1 cellular context compared by ENCODE assay signal in the genomic region with DNA sequence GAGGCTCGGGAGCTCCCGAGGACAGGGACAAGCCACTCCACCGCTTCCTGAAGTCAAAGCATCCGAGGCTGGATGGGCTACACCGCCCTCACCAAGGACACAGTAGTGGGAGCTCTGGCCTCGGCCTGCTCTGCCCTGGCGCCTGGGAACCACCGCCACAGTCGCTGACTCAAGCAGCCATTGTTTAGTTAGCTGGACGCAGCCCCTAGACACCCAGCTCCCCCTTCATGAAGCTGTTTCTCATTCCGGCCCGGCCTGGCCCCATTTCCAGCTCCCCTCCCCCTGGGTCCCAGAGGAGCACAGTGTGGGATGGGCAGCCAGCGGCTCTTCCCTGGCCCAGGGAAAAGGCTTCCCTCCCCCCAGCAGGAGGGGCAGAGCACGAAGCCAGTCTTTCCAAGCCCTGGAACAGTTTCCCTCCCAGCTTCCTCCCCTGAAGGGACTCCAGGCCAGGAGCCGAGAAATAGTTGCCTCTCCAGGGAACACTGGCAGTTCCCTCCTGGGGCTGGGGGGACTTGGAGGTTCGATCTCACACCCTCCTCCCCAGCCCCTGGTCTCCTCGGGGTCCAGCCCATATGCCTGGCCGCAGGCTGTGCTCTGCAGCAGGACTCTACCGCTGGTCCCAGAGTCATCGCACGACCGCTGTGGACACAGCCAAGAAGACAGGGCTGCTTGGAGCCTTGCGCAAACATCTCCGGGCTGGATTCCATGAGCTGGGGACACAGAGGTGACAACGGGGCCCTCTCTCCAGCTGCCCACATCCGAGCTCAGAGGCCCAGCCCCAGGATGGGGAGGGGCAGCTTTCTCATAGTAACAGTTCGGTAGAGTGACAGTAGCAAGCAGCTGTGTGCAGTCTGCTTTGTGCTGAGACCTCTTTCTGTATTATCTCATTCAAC.
TF ChIP-seq lines count a peak whose summit lies in the region.

No MANE protein-coding gene starts in this region.

TF ChIP-seq in HepG2, 621 proteins besides CTCF, POLR2A, EP300 and RAD21 (continued from another document and continues in another):
- TF ChIP-seq, protein P1, sequence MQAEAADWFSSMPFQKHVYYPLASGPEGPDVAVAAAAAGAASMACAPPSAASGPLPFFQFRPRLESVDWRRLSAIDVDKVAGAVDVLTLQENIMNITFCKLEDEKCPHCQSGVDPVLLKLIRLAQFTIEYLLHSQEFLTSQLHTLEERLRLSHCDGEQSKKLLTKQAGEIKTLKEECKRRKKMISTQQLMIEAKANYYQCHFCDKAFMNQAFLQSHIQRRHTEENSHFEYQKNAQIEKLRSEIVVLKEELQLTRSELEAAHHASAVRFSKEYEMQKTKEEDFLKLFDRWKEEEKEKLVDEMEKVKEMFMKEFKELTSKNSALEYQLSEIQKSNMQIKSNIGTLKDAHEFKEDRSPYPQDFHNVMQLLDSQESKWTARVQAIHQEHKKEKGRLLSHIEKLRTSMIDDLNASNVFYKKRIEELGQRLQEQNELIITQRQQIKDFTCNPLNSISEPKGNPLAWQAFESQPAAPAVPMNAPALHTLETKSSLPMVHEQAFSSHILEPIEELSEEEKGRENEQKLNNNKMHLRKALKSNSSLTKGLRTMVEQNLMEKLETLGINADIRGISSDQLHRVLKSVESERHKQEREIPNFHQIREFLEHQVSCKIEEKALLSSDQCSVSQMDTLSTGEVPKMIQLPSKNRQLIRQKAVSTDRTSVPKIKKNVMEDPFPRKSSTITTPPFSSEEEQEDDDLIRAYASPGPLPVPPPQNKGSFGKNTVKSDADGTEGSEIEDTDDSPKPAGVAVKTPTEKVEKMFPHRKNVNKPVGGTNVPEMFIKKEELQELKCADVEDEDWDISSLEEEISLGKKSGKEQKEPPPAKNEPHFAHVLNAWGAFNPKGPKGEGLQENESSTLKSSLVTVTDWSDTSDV (CRISPR knock-in tag; IDR thresholded peaks at IDR 0.05), result no peak
- TF ChIP-seq ZBTB20 (CRISPR knock-in tag; IDR thresholded peaks at IDR 0.05; ENCODE audit: borderline replicate concordance, low read depth) (no peak), NPAS2 (CRISPR knock-in tag; IDR thresholded peaks at IDR 0.05; ENCODE audit: borderline replicate concordance) (no peak), ZBTB7B (CRISPR knock-in tag; IDR thresholded peaks at IDR 0.05) (peak; percentile 80), CHD2 (IDR thresholded peaks at IDR 0.05; ENCODE audit: low read depth, low read length) (no peak), IRF2 (CRISPR knock-in tag; IDR thresholded peaks at IDR 0.05) (peak; percentile 24), ZNF44 (CRISPR knock-in tag; IDR thresholded peaks at IDR 0.05) (no peak), FOSL2 (CRISPR knock-in tag; IDR thresholded peaks at IDR 0.05) (peak; percentile 64), SIX1 (CRISPR knock-in tag; IDR thresholded peaks at IDR 0.05; ENCODE audit: borderline replicate concordance) (no peak), FIP1L1 (IDR thresholded peaks at IDR 0.05; ENCODE audit: borderline replicate concordance, insufficient read depth, low read depth, low read length) (no peak), ZMYM4 (CRISPR knock-in tag; IDR thresholded peaks at IDR 0.05) (no peak), AKAP8 (CRISPR knock-in tag; IDR thresholded peaks at IDR 0.05) (0 out of 2 replicates have a peak, but pooled peaks have one; percentile 1), ZFX (CRISPR knock-in tag; IDR thresholded peaks at IDR 0.05; ENCODE audit: low read depth) (peak; percentile 83), FOSL1 (CRISPR knock-in tag; IDR thresholded peaks at IDR 0.05; ENCODE audit: borderline replicate concordance) (no peak; the same call in 1 of the 2 replicates), TRIM24 (CRISPR knock-in tag; IDR thresholded peaks at IDR 0.05) (no peak), NRL (CRISPR knock-in tag; IDR thresholded peaks at IDR 0.05; ENCODE audit: borderline replicate concordance) (peak; percentile 25; the same call in 1 of the 2 replicates), ETV6 (CRISPR knock-in tag; conservative IDR thresholded peaks at IDR 0.05) (0 out of 2 replicates have a peak, but pooled peaks have one; percentile 49), PAF1 (CRISPR knock-in tag; IDR thresholded peaks at IDR 0.05) (no peak), IRX3 (CRISPR knock-in tag; IDR thresholded peaks at IDR 0.05; ENCODE audit: borderline replicate concordance, low read depth) (no peak), ZNF30 (CRISPR knock-in tag; IDR thresholded peaks at IDR 0.05) (no peak), ZNF530 (CRISPR knock-in tag; IDR thresholded peaks at IDR 0.05; ENCODE audit: low read depth) (no peak), MIER2 (CRISPR knock-in tag; IDR thresholded peaks at IDR 0.05) (peak; percentile 33; the same call in 1 of the 2 replicates), MAFG (CRISPR knock-in tag; IDR thresholded peaks at IDR 0.05) (no peak), GATA4 (IDR thresholded peaks at IDR 0.05; ENCODE audit: borderline replicate concordance, low read depth) (0 out of 2 replicates have a peak, but pooled peaks have one; percentile 17), RCOR2 (CRISPR knock-in tag; IDR thresholded peaks at IDR 0.05) (no peak; the same call in none of the 2 replicates), GATAD2A (CRISPR knock-in tag; IDR thresholded peaks at IDR 0.05) (peak; percentile 78), HNRNPLL (IDR thresholded peaks at IDR 0.05; ENCODE audit: low read depth, low read length, poor library complexity, severe bottlenecking) (peak; percentile 40), SNAI1 (CRISPR knock-in tag; IDR thresholded peaks at IDR 0.05; ENCODE audit: borderline replicate concordance) (no peak), FOXA1 (IDR thresholded peaks at IDR 0.05) (no peak), FOXA1 (CRISPR knock-in tag; IDR thresholded peaks at IDR 0.05) (peak; percentile 90), ZNF737 (CRISPR knock-in tag; IDR thresholded peaks at IDR 0.05; ENCODE audit: borderline replicate concordance) (no peak; the same call in 1 of the 2 replicates)
- TF ChIP-seq, protein P2, sequence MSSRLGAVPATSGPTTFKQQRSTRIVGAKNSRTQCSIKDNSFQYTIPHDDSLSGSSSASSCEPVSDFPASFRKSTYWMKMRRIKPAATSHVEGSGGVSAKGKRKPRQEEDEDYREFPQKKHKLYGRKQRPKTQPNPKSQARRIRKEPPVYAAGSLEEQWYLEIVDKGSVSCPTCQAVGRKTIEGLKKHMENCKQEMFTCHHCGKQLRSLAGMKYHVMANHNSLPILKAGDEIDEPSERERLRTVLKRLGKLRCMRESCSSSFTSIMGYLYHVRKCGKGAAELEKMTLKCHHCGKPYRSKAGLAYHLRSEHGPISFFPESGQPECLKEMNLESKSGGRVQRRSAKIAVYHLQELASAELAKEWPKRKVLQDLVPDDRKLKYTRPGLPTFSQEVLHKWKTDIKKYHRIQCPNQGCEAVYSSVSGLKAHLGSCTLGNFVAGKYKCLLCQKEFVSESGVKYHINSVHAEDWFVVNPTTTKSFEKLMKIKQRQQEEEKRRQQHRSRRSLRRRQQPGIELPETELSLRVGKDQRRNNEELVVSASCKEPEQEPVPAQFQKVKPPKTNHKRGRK (CRISPR knock-in tag; IDR thresholded peaks at IDR 0.05), result no peak
- TF ChIP-seq, protein P3, sequence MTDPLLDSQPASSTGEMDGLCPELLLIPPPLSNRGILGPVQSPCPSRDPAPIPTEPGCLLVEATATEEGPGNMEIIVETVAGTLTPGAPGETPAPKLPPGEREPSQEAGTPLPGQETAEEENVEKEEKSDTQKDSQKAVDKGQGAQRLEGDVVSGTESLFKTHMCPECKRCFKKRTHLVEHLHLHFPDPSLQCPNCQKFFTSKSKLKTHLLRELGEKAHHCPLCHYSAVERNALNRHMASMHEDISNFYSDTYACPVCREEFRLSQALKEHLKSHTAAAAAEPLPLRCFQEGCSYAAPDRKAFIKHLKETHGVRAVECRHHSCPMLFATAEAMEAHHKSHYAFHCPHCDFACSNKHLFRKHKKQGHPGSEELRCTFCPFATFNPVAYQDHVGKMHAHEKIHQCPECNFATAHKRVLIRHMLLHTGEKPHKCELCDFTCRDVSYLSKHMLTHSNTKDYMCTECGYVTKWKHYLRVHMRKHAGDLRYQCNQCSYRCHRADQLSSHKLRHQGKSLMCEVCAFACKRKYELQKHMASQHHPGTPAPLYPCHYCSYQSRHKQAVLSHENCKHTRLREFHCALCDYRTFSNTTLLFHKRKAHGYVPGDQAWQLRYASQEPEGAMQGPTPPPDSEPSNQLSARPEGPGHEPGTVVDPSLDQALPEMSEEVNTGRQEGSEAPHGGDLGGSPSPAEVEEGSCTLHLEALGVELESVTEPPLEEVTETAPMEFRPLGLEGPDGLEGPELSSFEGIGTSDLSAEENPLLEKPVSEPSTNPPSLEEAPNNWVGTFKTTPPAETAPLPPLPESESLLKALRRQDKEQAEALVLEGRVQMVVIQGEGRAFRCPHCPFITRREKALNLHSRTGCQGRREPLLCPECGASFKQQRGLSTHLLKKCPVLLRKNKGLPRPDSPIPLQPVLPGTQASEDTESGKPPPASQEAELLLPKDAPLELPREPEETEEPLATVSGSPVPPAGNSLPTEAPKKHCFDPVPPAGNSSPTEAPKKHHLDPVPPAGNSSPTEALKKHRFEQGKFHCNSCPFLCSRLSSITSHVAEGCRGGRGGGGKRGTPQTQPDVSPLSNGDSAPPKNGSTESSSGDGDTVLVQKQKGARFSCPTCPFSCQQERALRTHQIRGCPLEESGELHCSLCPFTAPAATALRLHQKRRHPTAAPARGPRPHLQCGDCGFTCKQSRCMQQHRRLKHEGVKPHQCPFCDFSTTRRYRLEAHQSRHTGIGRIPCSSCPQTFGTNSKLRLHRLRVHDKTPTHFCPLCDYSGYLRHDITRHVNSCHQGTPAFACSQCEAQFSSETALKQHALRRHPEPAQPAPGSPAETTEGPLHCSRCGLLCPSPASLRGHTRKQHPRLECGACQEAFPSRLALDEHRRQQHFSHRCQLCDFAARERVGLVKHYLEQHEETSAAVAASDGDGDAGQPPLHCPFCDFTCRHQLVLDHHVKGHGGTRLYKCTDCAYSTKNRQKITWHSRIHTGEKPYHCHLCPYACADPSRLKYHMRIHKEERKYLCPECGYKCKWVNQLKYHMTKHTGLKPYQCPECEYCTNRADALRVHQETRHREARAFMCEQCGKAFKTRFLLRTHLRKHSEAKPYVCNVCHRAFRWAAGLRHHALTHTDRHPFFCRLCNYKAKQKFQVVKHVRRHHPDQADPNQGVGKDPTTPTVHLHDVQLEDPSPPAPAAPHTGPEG (CRISPR knock-in tag; IDR thresholded peaks at IDR 0.05), result no peak
- TF ChIP-seq, protein P4, sequence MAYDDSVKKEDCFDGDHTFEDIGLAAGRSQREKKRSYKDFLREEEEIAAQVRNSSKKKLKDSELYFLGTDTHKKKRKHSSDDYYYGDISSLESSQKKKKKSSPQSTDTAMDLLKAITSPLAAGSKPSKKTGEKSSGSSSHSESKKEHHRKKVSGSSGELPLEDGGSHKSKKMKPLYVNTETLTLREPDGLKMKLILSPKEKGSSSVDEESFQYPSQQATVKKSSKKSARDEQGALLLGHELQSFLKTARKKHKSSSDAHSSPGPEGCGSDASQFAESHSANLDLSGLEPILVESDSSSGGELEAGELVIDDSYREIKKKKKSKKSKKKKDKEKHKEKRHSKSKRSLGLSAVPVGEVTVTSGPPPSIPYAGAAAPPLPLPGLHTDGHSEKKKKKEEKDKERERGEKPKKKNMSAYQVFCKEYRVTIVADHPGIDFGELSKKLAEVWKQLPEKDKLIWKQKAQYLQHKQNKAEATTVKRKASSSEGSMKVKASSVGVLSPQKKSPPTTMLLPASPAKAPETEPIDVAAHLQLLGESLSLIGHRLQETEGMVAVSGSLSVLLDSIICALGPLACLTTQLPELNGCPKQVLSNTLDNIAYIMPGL (CRISPR knock-in tag; IDR thresholded peaks at IDR 0.05; ENCODE audit: borderline replicate concordance in 1 of 2, low read depth in 1 of 2), result peak; percentile 5 to 32; a peak in 2 of 4 replicates
- TF ChIP-seq, protein P5, sequence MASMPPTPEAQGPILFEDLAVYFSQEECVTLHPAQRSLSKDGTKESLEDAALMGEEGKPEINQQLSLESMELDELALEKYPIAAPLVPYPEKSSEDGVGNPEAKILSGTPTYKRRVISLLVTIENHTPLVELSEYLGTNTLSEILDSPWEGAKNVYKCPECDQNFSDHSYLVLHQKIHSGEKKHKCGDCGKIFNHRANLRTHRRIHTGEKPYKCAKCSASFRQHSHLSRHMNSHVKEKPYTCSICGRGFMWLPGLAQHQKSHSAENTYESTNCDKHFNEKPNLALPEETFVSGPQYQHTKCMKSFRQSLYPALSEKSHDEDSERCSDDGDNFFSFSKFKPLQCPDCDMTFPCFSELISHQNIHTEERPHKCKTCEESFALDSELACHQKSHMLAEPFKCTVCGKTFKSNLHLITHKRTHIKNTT (CRISPR knock-in tag; IDR thresholded peaks at IDR 0.05), result no peak
- TF ChIP-seq, protein P6, sequence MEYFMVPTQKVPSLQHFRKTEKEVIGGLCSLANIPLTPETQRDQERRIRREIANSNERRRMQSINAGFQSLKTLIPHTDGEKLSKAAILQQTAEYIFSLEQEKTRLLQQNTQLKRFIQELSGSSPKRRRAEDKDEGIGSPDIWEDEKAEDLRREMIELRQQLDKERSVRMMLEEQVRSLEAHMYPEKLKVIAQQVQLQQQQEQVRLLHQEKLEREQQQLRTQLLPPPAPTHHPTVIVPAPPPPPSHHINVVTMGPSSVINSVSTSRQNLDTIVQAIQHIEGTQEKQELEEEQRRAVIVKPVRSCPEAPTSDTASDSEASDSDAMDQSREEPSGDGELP (IDR thresholded peaks at IDR 0.05; ENCODE audit: borderline replicate concordance, low read depth), result peak; percentile 90
- TF ChIP-seq, protein P7, sequence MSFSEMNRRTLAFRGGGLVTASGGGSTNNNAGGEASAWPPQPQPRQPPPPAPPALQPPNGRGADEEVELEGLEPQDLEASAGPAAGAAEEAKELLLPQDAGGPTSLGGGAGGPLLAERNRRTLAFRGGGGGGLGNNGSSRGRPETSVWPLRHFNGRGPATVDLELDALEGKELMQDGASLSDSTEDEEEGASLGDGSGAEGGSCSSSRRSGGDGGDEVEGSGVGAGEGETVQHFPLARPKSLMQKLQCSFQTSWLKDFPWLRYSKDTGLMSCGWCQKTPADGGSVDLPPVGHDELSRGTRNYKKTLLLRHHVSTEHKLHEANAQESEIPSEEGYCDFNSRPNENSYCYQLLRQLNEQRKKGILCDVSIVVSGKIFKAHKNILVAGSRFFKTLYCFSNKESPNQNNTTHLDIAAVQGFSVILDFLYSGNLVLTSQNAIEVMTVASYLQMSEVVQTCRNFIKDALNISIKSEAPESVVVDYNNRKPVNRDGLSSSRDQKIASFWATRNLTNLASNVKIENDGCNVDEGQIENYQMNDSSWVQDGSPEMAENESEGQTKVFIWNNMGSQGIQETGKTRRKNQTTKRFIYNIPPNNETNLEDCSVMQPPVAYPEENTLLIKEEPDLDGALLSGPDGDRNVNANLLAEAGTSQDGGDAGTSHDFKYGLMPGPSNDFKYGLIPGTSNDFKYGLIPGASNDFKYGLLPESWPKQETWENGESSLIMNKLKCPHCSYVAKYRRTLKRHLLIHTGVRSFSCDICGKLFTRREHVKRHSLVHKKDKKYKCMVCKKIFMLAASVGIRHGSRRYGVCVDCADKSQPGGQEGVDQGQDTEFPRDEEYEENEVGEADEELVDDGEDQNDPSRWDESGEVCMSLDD (CRISPR knock-in tag; IDR thresholded peaks at IDR 0.05; ENCODE audit: borderline replicate concordance), result no peak
- TF ChIP-seq, protein P8, sequence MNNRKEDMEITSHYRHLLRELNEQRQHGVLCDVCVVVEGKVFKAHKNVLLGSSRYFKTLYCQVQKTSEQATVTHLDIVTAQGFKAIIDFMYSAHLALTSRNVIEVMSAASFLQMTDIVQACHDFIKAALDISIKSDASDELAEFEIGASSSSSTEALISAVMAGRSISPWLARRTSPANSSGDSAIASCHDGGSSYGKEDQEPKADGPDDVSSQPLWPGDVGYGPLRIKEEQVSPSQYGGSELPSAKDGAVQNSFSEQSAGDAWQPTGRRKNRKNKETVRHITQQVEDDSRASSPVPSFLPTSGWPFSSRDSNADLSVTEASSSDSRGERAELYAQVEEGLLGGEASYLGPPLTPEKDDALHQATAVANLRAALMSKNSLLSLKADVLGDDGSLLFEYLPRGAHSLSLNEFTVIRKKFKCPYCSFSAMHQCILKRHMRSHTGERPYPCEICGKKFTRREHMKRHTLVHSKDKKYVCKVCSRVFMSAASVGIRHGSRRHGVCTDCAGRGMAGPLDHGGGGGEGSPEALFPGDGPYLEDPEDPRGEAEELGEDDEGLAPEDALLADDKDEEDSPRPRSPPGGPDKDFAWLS (CRISPR knock-in tag; IDR thresholded peaks at IDR 0.05; ENCODE audit: borderline replicate concordance), result 0 out of 2 replicates have a peak, but pooled peaks have one; percentile 18
